19 cellular contexts compared by ENCODE assay signal in the genomic region with DNA sequence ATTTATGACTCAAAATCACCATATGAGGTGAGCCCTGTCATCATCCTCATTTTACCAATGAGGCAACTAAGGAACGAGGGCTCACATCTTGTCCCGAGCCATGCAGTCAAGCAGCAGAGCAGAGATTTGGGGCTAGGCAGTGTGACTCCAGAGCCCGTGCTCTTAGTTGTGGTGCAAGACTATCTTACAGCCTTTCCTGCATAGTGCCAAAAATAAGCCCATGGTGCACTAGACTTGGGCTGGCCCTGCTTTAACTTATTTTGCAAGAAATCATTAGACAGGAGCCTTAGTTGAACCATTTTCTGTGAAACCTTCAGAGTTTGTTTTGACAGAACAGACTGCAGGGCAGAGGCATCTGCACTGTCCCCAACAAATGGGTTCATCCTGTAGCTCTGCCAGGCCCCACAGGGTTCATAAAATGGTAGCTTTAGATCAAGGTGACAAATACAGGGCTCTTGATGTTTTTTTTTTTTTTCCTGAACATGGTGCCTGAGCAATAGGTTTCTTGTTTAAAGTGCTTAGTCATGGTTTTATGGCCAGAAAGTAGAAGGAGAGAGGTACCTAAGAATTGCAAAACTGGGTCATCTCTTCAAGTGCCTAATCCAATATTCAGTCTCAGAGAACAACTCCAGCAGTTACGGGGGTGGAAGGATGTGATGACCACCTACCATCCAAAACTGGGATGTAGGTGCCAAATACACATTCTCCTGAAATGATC. TPM values are rescaled to one million over a fixed set of nuclear protein-coding genes. Genes with fewer than 3 reads are reported as not detected.
DNase-seq lines count a peak whose midpoint lies in the region; ATAC-seq and TF ChIP-seq lines count a peak whose summit lies in the region.
"Had no signal": no experiment of that assay in that cellular context is flagged by ENCODE, and none has a peak within 500 bp of the region (broad histone marks: within the 10 kb centered on the region; RNA-seq: fewer than 3 reads in every experiment).

No MANE protein-coding gene starts in this region.

- no peak for ATAC-seq in foreskin keratinocyte
- ATAC-seq in stimulated activated effector memory CD8-positive, alpha-beta T cell treated with anti-CD3 and anti-CD28 coated beads, Interleukin-12 subunit alpha, Interleukin-12 subunit beta, amount 100 ng/mL, for 72 hours = no peak
- ATAC-seq in upper lobe of left lung (ENCODE audit: low FRiP score in 2 of 2) = no peak
- ATAC-seq in GM19467 (IDR thresholded peaks at IDR 0.05; ENCODE audit: unreplicated experiment) = no peak
- ATAC-seq: activated CD4-positive, alpha-beta T cell treated with anti-CD3 and anti-CD28 coated beads for 36 hours; lower lobe of right lung; sciatic nerve had no signal

- TF ChIP-seq EP300 in upper lobe of left lung (IDR thresholded peaks at IDR 0.05) = no peak

- H3K27me3 ChIP-seq in foreskin keratinocyte = no peaks in the 10 kb centered on the region
- H3K27me3 ChIP-seq in upper lobe of left lung = no peaks in the 10 kb centered on the region
- H3K27me3 ChIP-seq: neural progenitor cell had no signal

- no peaks in the 10 kb centered on the region for H3K9me3 ChIP-seq in upper lobe of left lung
- H3K9me3 ChIP-seq: lower lobe of right lung had no signal

- 61 to 77% methylated on average over 1 to 4 of the region's 4 CpGs for WGBS in upper lobe of left lung, 2 donors

- peak overlapping the region; percentile 14 for H3K27ac Mint-ChIP-seq in activated CD4-positive, alpha-beta memory T cell treated with anti-CD3 and anti-CD28 coated beads, Interleukin-2, amount 10 ng/mL, durations not matched to agents 7 days and 5 days
- H3K27ac Mint-ChIP-seq in activated CD4-positive, alpha-beta memory T cell treated with anti-CD3 and anti-CD28 coated beads for 36 hours = no peak overlapping the region
- peak overlapping the region; percentile 74 for H3K27ac Mint-ChIP-seq in stimulated activated effector memory CD8-positive, alpha-beta T cell treated with anti-CD3 and anti-CD28 coated beads, Interleukin-12 subunit alpha, Interleukin-12 subunit beta, amount 100 ng/mL, for 72 hours
- H3K27ac Mint-ChIP-seq: neural progenitor cell; T-helper 2 cell treated with Interferon-gamma antibody and Interleukin-4, amounts not matched to agents 5 μg/mL and 100 μg/mL, for 36 hours had no signal

- no peak for DNase-seq in activated CD4-positive, alpha-beta memory T cell treated with anti-CD3 and anti-CD28 coated beads, Interleukin-2, amount 10 ng/mL, durations not matched to agents 7 days and 5 days
- DNase-seq in activated CD4-positive, alpha-beta memory T cell treated with anti-CD3 and anti-CD28 coated beads for 36 hours = no peak
- DNase-seq in SW480 (ENCODE audit: low spot score) (peak; percentile 36), foreskin keratinocyte (no peak), upper lobe of left lung (no peak), activated gamma-delta T cell (lab: John Stamatoyannopoulos, UW) (no peak)
- DNase-seq in stimulated activated effector memory CD8-positive, alpha-beta T cell treated with anti-CD3 and anti-CD28 coated beads, Interleukin-12 subunit alpha, Interleukin-12 subunit beta, amount 100 ng/mL, for 72 hours (ENCODE audit: low spot score in 2 of 2) = no peak
- DNase-seq: activated CD4-positive, alpha-beta T cell treated with anti-CD3 and anti-CD28 coated beads for 36 hours; activated T-cell treated with anti-CD3 and anti-CD28 coated beads, Interleukin-2, amount 50 U/mL, for 48 hours; HCEC 1CT; lower lobe of right lung; NCI-H1694; NCI-H524; stimulated activated CD4-positive, alpha-beta T cell treated with anti-CD3 and anti-CD28 coated beads, Interleukin-4, amount 100 ng/mL, for 1 hour had no signal

- TF ChIP-seq POLR2A in upper lobe of left lung (IDR thresholded peaks at IDR 0.05) = no peak

- CTCF ChIA-PET in activated CD4-positive, alpha-beta memory T cell treated with anti-CD3 and anti-CD28 coated beads, Interleukin-2, amount 10 ng/mL, durations not matched to agents 7 days and 5 days (lab: Charles Lee) = interaction anchor here (0.9 to 4.2 kb wide), 10 partner anchors 8 to 126 kb away, joined by 3 to 35 read pairs (median 6); no protein-coding TSS in a partner anchor
- CTCF ChIA-PET in activated CD4-positive, alpha-beta memory T cell treated with anti-CD3 and anti-CD28 coated beads for 36 hours (lab: Charles Lee) = interaction anchor here (0.7 to 5.6 kb wide), 18 partner anchors 10 to 370 kb away, joined by 3 to 52 read pairs (median 12); a partner anchor contains a TSS

- TF ChIP-seq CTCF in foreskin keratinocyte (conservative IDR thresholded peaks at IDR 0.05) (no peak), upper lobe of left lung (IDR thresholded peaks at IDR 0.05) (no peak)

- H3K4me3 Mint-ChIP-seq in activated CD4-positive, alpha-beta memory T cell treated with anti-CD3 and anti-CD28 coated beads, Interleukin-2, amount 10 ng/mL, durations not matched to agents 7 days and 5 days = no peak overlapping the region
- H3K4me3 Mint-ChIP-seq in activated CD4-positive, alpha-beta memory T cell treated with anti-CD3 and anti-CD28 coated beads for 36 hours = no peak overlapping the region
- H3K4me3 Mint-ChIP-seq in stimulated activated effector memory CD8-positive, alpha-beta T cell treated with anti-CD3 and anti-CD28 coated beads, Interleukin-12 subunit alpha, Interleukin-12 subunit beta, amount 100 ng/mL, for 72 hours = peak overlapping the region; percentile 21
- H3K4me3 Mint-ChIP-seq: activated CD4-positive, alpha-beta T cell treated with anti-CD3 and anti-CD28 coated beads for 36 hours; dendritic cell treated with granulocyte-macrophage colony-stimulating factor and Interleukin-4, amounts not matched to agents 40 ng/mL and 50 ng/mL, for 4 days; neural progenitor cell; T-helper 2 cell treated with Interferon-gamma antibody and Interleukin-4, amounts not matched to agents 5 μg/mL and 100 μg/mL, for 36 hours had no signal

- H3K27ac ChIP-seq in foreskin keratinocyte (peak overlapping the region; percentile 21), upper lobe of left lung (no peak overlapping the region)
- H3K27ac ChIP-seq: lower lobe of right lung, neural progenitor cell had no signal

- H3K4me3 ChIP-seq in upper lobe of left lung = no peak overlapping the region
- H3K4me3 ChIP-seq: lower lobe of right lung, neural progenitor cell had no signal

- POLR2A ChIA-PET in activated CD4-positive, alpha-beta memory T cell treated with anti-CD3 and anti-CD28 coated beads, Interleukin-2, amount 10 ng/mL, durations not matched to agents 7 days and 5 days (lab: Charles Lee) = no interaction called here
- POLR2A ChIA-PET in activated CD4-positive, alpha-beta memory T cell treated with anti-CD3 and anti-CD28 coated beads for 36 hours (lab: Charles Lee) = interaction anchor here (1.3 kb wide), 1 partner anchor 55 kb away, joined by 4 read pairs; no protein-coding TSS in a partner anchor

- no peaks in the 10 kb centered on the region for H3K27me3 Mint-ChIP-seq in activated CD4-positive, alpha-beta memory T cell treated with anti-CD3 and anti-CD28 coated beads, Interleukin-2, amount 10 ng/mL, durations not matched to agents 7 days and 5 days
- H3K27me3 Mint-ChIP-seq in activated CD4-positive, alpha-beta memory T cell treated with anti-CD3 and anti-CD28 coated beads for 36 hours = no peaks in the 10 kb centered on the region
- H3K27me3 Mint-ChIP-seq: activated CD4-positive, alpha-beta T cell treated with anti-CD3 and anti-CD28 coated beads for 36 hours; dendritic cell treated with granulocyte-macrophage colony-stimulating factor and Interleukin-4, amounts not matched to agents 40 ng/mL and 50 ng/mL, for 4 days had no signal

- peaks cover 9% of the 10 kb centered on the region for H3K36me3 Mint-ChIP-seq in activated CD4-positive, alpha-beta memory T cell treated with anti-CD3 and anti-CD28 coated beads, Interleukin-2, amount 10 ng/mL, durations not matched to agents 7 days and 5 days (ENCODE audit: low read depth)
- no peaks in the 10 kb centered on the region for H3K36me3 Mint-ChIP-seq in activated CD4-positive, alpha-beta memory T cell treated with anti-CD3 and anti-CD28 coated beads for 36 hours
- H3K36me3 Mint-ChIP-seq in stimulated activated effector memory CD8-positive, alpha-beta T cell treated with anti-CD3 and anti-CD28 coated beads, Interleukin-12 subunit alpha, Interleukin-12 subunit beta, amount 100 ng/mL, for 72 hours = peaks cover 13% of the 10 kb centered on the region
- H3K36me3 Mint-ChIP-seq: neural progenitor cell had no signal

- intact Hi-C loops in activated CD4-positive, alpha-beta memory T cell treated with anti-CD3 and anti-CD28 coated beads for 36 hours (cut with micrococcal nuclease) = loop anchor here (1.0 to 2.0 kb wide), 3 partner anchors 15 to 151 kb away; no protein-coding TSS in a partner anchor

- H3K4me1 ChIP-seq in foreskin keratinocyte (peaks cover 38% of the 10 kb centered on the region), upper lobe of left lung (peaks cover 39 to 73% (median 56%) of the 10 kb centered on the region in 4 donors)
- H3K4me1 ChIP-seq: neural progenitor cell had no signal

- no peaks in the 10 kb centered on the region for H3K36me3 ChIP-seq in upper lobe of left lung
- H3K36me3 ChIP-seq: lower lobe of right lung, neural progenitor cell had no signal

- H3K9me3 Mint-ChIP-seq in activated CD4-positive, alpha-beta memory T cell treated with anti-CD3 and anti-CD28 coated beads, Interleukin-2, amount 10 ng/mL, durations not matched to agents 7 days and 5 days = no peaks in the 10 kb centered on the region
- H3K9me3 Mint-ChIP-seq in activated CD4-positive, alpha-beta memory T cell treated with anti-CD3 and anti-CD28 coated beads for 36 hours = no peaks in the 10 kb centered on the region
- no peaks in the 10 kb centered on the region for H3K9me3 Mint-ChIP-seq in stimulated activated effector memory CD8-positive, alpha-beta T cell treated with anti-CD3 and anti-CD28 coated beads, Interleukin-12 subunit alpha, Interleukin-12 subunit beta, amount 100 ng/mL, for 72 hours
- H3K9me3 Mint-ChIP-seq: dendritic cell treated with granulocyte-macrophage colony-stimulating factor and Interleukin-4, amounts not matched to agents 40 ng/mL and 50 ng/mL, for 4 days; neural progenitor cell; T-helper 2 cell treated with Interferon-gamma antibody and Interleukin-4, amounts not matched to agents 5 μg/mL and 100 μg/mL, for 36 hours had no signal

- peaks cover 66% of the 10 kb centered on the region for H3K4me1 Mint-ChIP-seq in activated CD4-positive, alpha-beta memory T cell treated with anti-CD3 and anti-CD28 coated beads, Interleukin-2, amount 10 ng/mL, durations not matched to agents 7 days and 5 days
- H3K4me1 Mint-ChIP-seq in activated CD4-positive, alpha-beta memory T cell treated with anti-CD3 and anti-CD28 coated beads for 36 hours (ENCODE audit: low read depth) = peaks cover 78% of the 10 kb centered on the region
- H3K4me1 Mint-ChIP-seq in stimulated activated effector memory CD8-positive, alpha-beta T cell treated with anti-CD3 and anti-CD28 coated beads, Interleukin-12 subunit alpha, Interleukin-12 subunit beta, amount 100 ng/mL, for 72 hours = peaks cover 83% of the 10 kb centered on the region

RNA-seq across cellular contexts. Expression of a gene that starts 56.6 kb away (rescaled TPM):
- total RNA-seq in activated CD4-positive, alpha-beta memory T cell treated with anti-CD3 and anti-CD28 coated beads, Interleukin-2, amount 10 ng/mL, durations not matched to agents 7 days and 5 days = 10 to 100 TPM; 36.0 to 41.0 TPM
- 10 to 100 TPM; 20.2 to 24.8 TPM for total RNA-seq in activated CD4-positive, alpha-beta memory T cell treated with anti-CD3 and anti-CD28 coated beads for 36 hours
- total RNA-seq in foreskin keratinocyte (17.6 and 28.7 TPM in 2 replicates), upper lobe of left lung (10 to 100 TPM; 16.1 to 57.6 (median 35.7) TPM)
- polyA plus RNA-seq in foreskin keratinocyte = 12.1 and 16.6 TPM in 2 replicates
